In the genomic region with DNA sequence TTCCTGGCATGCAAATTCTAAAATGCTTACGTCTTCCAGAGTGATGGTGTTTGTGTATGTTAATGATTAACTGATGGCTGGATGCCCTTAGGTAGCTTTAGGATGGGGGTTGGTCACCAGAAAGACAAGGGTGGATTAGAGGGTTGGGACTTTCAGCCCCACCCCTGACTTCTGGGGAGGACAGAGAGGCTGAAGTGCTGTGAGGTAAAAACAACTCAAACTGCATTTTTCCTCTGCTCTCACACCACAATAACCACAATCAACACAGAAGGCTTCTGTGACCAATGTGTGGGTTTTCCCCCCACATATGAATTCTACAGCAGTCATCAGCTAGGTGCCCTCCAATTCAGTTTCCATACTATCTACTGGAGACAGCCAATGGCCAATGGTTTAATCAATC, we compare ENCODE assay signal across 9 cellular contexts. TPM values are rescaled to one million over a fixed set of nuclear protein-coding genes. Genes with fewer than 3 reads are reported as not detected.
A peak's percentile ranks its signal among the peaks of the same experiment; 100 is the strongest.
DNase-seq lines count a peak whose midpoint lies in the region; ATAC-seq, FAIRE-seq and TF ChIP-seq lines count a peak whose summit lies in the region.
"Had no signal": no experiment of that assay in that cellular context is flagged by ENCODE, and none has a peak within 500 bp of the region (broad histone marks: within the 10 kb centered on the region; RNA-seq: fewer than 3 reads in every experiment).

No MANE protein-coding gene starts in this region.

- peaks cover 9 to 30% of the 10 kb centered on the region in 2 donors for H3K4me1 Mint-ChIP-seq in natural killer cell treated with Interleukin-12 subunit alpha and Interleukin-12 subunit beta and Interleukin-15 and Interleukin-18, amount 100 ng/mL, for 72 hours (ENCODE audit: low read depth in 2 of 2)
- H3K4me1 Mint-ChIP-seq in osteocyte (ENCODE audit: unreplicated experiment), result peaks cover 2% of the 10 kb centered on the region

- H3K4me3 Mint-ChIP-seq in natural killer cell treated with Interleukin-12 subunit alpha and Interleukin-12 subunit beta and Interleukin-15 and Interleukin-18, amount 100 ng/mL, for 72 hours, result peak overlapping the region; percentile 44
- H3K4me3 Mint-ChIP-seq in osteocyte (ENCODE audit: unreplicated experiment), result no peak overlapping the region

- no peak overlapping the region for H3K27ac Mint-ChIP-seq in natural killer cell treated with Interleukin-12 subunit alpha and Interleukin-12 subunit beta and Interleukin-15 and Interleukin-18, amount 100 ng/mL, for 72 hours
- no peak overlapping the region for H3K27ac Mint-ChIP-seq in osteocyte (ENCODE audit: unreplicated experiment)

- DNase-seq in GM19239 (ENCODE audit: insufficient read length, low spot score) (no peak), CD1c-positive myeloid dendritic cell (ENCODE audit: extremely low spot score) (no peak), osteocyte (ENCODE audit: extremely low spot score, unreplicated experiment) (no peak), NCI-H2029 (lab: John Stamatoyannopoulos, UW) (no peak)
- DNase-seq in natural killer cell treated with Interleukin-12 subunit alpha and Interleukin-12 subunit beta and Interleukin-15 and Interleukin-18, amount 100 ng/mL, for 72 hours (ENCODE audit: low spot score), result no peak
- DNase-seq: activated gamma-delta T cell, NCI-H1092 treated with DMSO at 0.1 percent for 48 hours had no signal

- peaks cover 16 to 18% of the 10 kb centered on the region in 2 donors for H3K27me3 Mint-ChIP-seq in natural killer cell treated with Interleukin-12 subunit alpha and Interleukin-12 subunit beta and Interleukin-15 and Interleukin-18, amount 100 ng/mL, for 72 hours
- H3K27me3 Mint-ChIP-seq in osteocyte (ENCODE audit: unreplicated experiment), result peaks cover 38% of the 10 kb centered on the region

- no peak for TF ChIP-seq CTCF in osteocyte (IDR thresholded peaks at IDR 0.05)

- H3K36me3 Mint-ChIP-seq in natural killer cell treated with Interleukin-12 subunit alpha and Interleukin-12 subunit beta and Interleukin-15 and Interleukin-18, amount 100 ng/mL, for 72 hours, result no peaks in the 10 kb centered on the region
- H3K36me3 Mint-ChIP-seq in osteocyte (ENCODE audit: unreplicated experiment), result no peaks in the 10 kb centered on the region

- ATAC-seq in HG02678 (IDR thresholded peaks at IDR 0.05; ENCODE audit: unreplicated experiment) (peak; percentile 92), HG03575 (IDR thresholded peaks at IDR 0.05; ENCODE audit: extremely low read depth, insufficient number of reproducible peaks, low FRiP score, unreplicated experiment) (peak; percentile 71)
- peak; percentile 65 to 85 for ATAC-seq in natural killer cell treated with Interleukin-12 subunit alpha and Interleukin-12 subunit beta and Interleukin-15 and Interleukin-18, amount 100 ng/mL, for 72 hours

- FAIRE-seq in GM19239 (lab: Jason Lieb, UNC), result peak; percentile 82

- no peaks in the 10 kb centered on the region for H3K9me3 Mint-ChIP-seq in natural killer cell treated with Interleukin-12 subunit alpha and Interleukin-12 subunit beta and Interleukin-15 and Interleukin-18, amount 100 ng/mL, for 72 hours
- no peaks in the 10 kb centered on the region for H3K9me3 Mint-ChIP-seq in osteocyte (ENCODE audit: unreplicated experiment)

RNA-seq across cellular contexts. Expression of gene DDIT4L, which starts 18.7 kb away (rescaled TPM):
- total RNA-seq in natural killer cell treated with Interleukin-12 subunit alpha and Interleukin-12 subunit beta and Interleukin-15 and Interleukin-18, amount 100 ng/mL, for 72 hours, result 1 to 10 TPM in 1 of 2 donors, not detected in 1; 1.8 TPM
- 0.60 and 0.78 TPM in 2 replicates for total RNA-seq in osteocyte
